Comparison of ENCODE assay signal across 8 cellular contexts in genomic region chr19:48332662-48333466, GRCh38. TPM values are rescaled to one million over a fixed set of nuclear protein-coding genes. Genes with fewer than 3 reads are reported as not detected.
DNase-seq lines count a peak whose midpoint lies in the region; ATAC-seq and TF ChIP-seq lines count a peak whose summit lies in the region.

No MANE protein-coding gene starts in this region.

- H3K4me1 Mint-ChIP-seq in type B pancreatic cell (ENCODE audit: unreplicated experiment), result peaks cover 28% of the 10 kb centered on the region

- no peaks in the 10 kb centered on the region for H3K9me3 Mint-ChIP-seq in type B pancreatic cell

- H3K9me3 ChIP-seq in adrenal gland (replicated peaks in 1 of 3), result no peaks in the 10 kb centered on the region
- H3K9me3 ChIP-seq in heart left ventricle, result peaks cover 0 to 7% (median 0%) of the 10 kb centered on the region in 12 donors

- H3K36me3 Mint-ChIP-seq in type B pancreatic cell, result peaks cover 3% of the 10 kb centered on the region

- ATAC-seq in HG02759 (IDR thresholded peaks at IDR 0.05; ENCODE audit: unreplicated experiment), result peak; percentile 60
- peak; percentile 74 to 83 (median 80) for ATAC-seq in heart left ventricle

- peak overlapping the region; percentile 96 for H3K27ac Mint-ChIP-seq in type B pancreatic cell

- DNase-seq in NCI-H128 (lab: John Stamatoyannopoulos, UW; ENCODE audit: unreplicated experiment) (peak; percentile 99), SW480 (ENCODE audit: low spot score) (peak; percentile 100), adrenal gland (peak; percentile 92 to 98 (median 96)), heart left ventricle (peak; percentile 88 to 94 (median 91)), posterior cingulate gyrus (peak; percentile 65 to 96 (median 86)), type B pancreatic cell (ENCODE audit: extremely low spot score, unreplicated experiment) (peak; percentile 86)

- intact Hi-C loops in adrenal gland (cut with DNase I) (no loop called here), heart left ventricle (cut with DNase I) (loop anchor here in 4 of 10 donors (1.0 to 10.0 kb wide), 5 partner anchors 12 to 68 kb away; a partner anchor contains a TSS), posterior cingulate gyrus (cut with DNase I) (no loop called here)

- TF ChIP-seq POLR2A in adrenal gland (IDR thresholded peaks at IDR 0.05) (peak in 1 of 2 donors; percentile 21), heart left ventricle (IDR thresholded peaks at IDR 0.05) (peak in 1 of 2 donors; percentile 24)

- H3K27me3 ChIP-seq in adrenal gland (no peaks in the 10 kb centered on the region), heart left ventricle (no peaks in the 10 kb centered on the region)

- H3K27ac ChIP-seq in adrenal gland (peak overlapping the region; percentile 24 to 84 (median 76)), heart left ventricle (peak overlapping the region; percentile 51 to 93 (median 87))

- H3K36me3 ChIP-seq in adrenal gland (replicated peaks in 1 of 2) (no peaks in the 10 kb centered on the region), heart left ventricle (peaks cover 0 to 39% (median 0%) of the 10 kb centered on the region in 9 donors)

- 1% methylated on average over 18 to 25 of the region's 25 CpGs for WGBS in adrenal gland, 4 donors
- WGBS in heart left ventricle, 4 donors, result 0 to 2% (median 2%) methylated on average over 23 to 25 of the region's 25 CpGs

- H3K4me3 Mint-ChIP-seq in type B pancreatic cell, result peak overlapping the region; percentile 86

- H3K4me3 ChIP-seq in GM12875 (ENCODE audit: low read depth, low read length) (peak overlapping the region; percentile 65), adrenal gland (peak overlapping the region in 1 of 4 donors; percentile 44), heart left ventricle (peak overlapping the region; percentile 9 to 63 (median 50))

- H3K27me3 Mint-ChIP-seq in type B pancreatic cell, result peaks cover 3% of the 10 kb centered on the region

- H3K4me1 ChIP-seq in adrenal gland (replicated peaks in 1 of 2) (peaks cover 9 to 27% of the 10 kb centered on the region in 2 donors), heart left ventricle (peaks cover 0 to 65% (median 25%) of the 10 kb centered on the region in 12 donors)

- TF ChIP-seq CTCF in GM12875 (IDR thresholded peaks at IDR 0.05; ENCODE audit: borderline replicate concordance, insufficient read depth, low read depth, low read length) (no peak), adrenal gland (IDR thresholded peaks at IDR 0.05) (no peak), heart left ventricle (IDR thresholded peaks at IDR 0.05) (no peak), type B pancreatic cell (conservative IDR thresholded peaks at IDR 0.05) (no peak)

RNA-seq across cellular contexts. Expression of gene EMP3, which starts 7.5 kb away (rescaled TPM):
- total RNA-seq in adrenal gland (100 to 1,000 TPM in 4 of 8 donors, 10 to 100 TPM in 4; 20.6 to 118 (median 103) TPM), heart left ventricle (100 to 1,000 TPM in 1 of 9 donors, 10 to 100 TPM in 8; 17.7 to 105 (median 57.8) TPM), type B pancreatic cell (ENCODE audit: low replicate concordance) (3.8 and 47.8 TPM in 2 replicates)
- polyA plus RNA-seq in adrenal gland (100 to 1,000 TPM in 2 of 3 donors, 10 to 100 TPM in 1; 63.9 to 409 (median 315) TPM), heart left ventricle (10 to 100 TPM; 60.5 to 91.9 TPM)

RNA-seq across cellular contexts. Expression of gene TMEM143, which starts 30.9 kb away (rescaled TPM):
- 10 to 100 TPM in 6 of 8 donors, 1 to 10 TPM in 2; 3.3 to 26.3 (median 12.7) TPM for total RNA-seq in adrenal gland
- 10 to 100 TPM in 2 of 3 donors, 1 to 10 TPM in 1; 9.6 to 26.5 (median 20.1) TPM for polyA plus RNA-seq in adrenal gland
- total RNA-seq in heart left ventricle, result 10 to 100 TPM; 28.3 to 96.1 (median 66.2) TPM
- polyA plus RNA-seq in heart left ventricle, result 10 to 100 TPM; 12.9 to 41.0 TPM
- 8.6 and 12.8 TPM in 2 replicates for total RNA-seq in type B pancreatic cell (ENCODE audit: low replicate concordance)

RNA-seq across cellular contexts. Expression of gene SYNGR4, which starts 31.3 kb away (rescaled TPM):
- total RNA-seq in adrenal gland (not detected), heart left ventricle (not detected), type B pancreatic cell (ENCODE audit: low replicate concordance) (not detected in 2 replicates)
- polyA plus RNA-seq in adrenal gland (under 1 TPM in 1 of 3 donors, not detected in 2; 0.13 TPM), heart left ventricle (not detected)

RNA-seq across cellular contexts. Expression of gene KDELR1, which starts 58.5 kb away (rescaled TPM):
- total RNA-seq in adrenal gland (100 to 1,000 TPM in 7 of 8 donors, 10 to 100 TPM in 1; 67.2 to 201 (median 170) TPM), heart left ventricle (100 to 1,000 TPM in 1 of 9 donors, 10 to 100 TPM in 8; 64.5 to 109 (median 79.1) TPM), type B pancreatic cell (ENCODE audit: low replicate concordance) (227 and 245 TPM in 2 replicates)
- polyA plus RNA-seq in adrenal gland (100 to 1,000 TPM; 110 to 146 (median 126) TPM), heart left ventricle (100 to 1,000 TPM in 1 of 2 donors, 10 to 100 TPM in 1; 60.0 to 113 TPM)
